In the genomic region with DNA sequence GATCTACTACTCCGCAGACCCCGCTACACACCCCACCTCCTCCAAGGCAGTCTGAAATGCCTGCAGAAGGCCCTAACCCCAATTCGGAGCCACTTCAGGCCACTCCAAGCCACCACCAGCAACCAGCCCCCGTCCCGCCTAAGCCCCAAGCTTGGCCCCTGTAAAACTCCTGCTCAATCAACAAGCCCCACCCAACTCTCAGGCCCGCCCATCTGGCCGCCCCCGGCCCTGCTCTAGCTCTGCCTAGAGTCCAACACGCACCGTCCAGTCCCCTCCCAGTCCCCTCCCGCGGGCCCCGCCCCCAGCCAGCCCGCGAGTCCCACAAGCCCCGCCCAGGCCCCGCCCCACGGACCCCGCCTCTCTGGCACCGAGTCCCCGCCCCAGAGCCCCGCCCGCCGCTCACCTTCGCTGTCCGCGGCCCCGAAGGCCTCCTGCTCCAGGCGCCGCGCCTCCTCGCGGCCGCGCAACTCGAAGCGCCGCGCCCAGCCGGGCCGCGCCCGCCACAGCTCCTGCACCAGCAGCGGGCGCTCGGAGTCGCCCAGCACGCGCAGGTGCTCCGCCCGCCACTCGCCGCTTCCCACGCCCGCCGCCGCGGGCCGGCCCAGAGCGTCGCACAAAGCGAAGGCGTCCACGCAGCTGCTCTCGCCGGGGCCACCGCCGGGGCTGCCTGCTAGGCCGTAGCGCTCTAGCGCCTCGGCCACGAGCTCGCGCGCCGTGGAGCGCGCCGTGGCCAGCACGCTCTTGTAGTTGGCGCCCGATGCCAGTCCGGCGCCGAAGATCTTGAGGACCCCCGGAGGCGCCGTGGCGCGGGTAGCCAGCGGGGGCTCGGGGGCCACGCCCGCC, we compare ENCODE assay signal across 1 cellular context.
A peak's percentile ranks its signal among the peaks of the same experiment; 100 is the strongest.
TF ChIP-seq lines count a peak whose summit lies in the region.

No MANE protein-coding gene starts in this region.

TF ChIP-seq in HepG2, 621 proteins besides CTCF, POLR2A, EP300 and RAD21 (continued from another document and continues in another):
- TF ChIP-seq, protein P1, sequence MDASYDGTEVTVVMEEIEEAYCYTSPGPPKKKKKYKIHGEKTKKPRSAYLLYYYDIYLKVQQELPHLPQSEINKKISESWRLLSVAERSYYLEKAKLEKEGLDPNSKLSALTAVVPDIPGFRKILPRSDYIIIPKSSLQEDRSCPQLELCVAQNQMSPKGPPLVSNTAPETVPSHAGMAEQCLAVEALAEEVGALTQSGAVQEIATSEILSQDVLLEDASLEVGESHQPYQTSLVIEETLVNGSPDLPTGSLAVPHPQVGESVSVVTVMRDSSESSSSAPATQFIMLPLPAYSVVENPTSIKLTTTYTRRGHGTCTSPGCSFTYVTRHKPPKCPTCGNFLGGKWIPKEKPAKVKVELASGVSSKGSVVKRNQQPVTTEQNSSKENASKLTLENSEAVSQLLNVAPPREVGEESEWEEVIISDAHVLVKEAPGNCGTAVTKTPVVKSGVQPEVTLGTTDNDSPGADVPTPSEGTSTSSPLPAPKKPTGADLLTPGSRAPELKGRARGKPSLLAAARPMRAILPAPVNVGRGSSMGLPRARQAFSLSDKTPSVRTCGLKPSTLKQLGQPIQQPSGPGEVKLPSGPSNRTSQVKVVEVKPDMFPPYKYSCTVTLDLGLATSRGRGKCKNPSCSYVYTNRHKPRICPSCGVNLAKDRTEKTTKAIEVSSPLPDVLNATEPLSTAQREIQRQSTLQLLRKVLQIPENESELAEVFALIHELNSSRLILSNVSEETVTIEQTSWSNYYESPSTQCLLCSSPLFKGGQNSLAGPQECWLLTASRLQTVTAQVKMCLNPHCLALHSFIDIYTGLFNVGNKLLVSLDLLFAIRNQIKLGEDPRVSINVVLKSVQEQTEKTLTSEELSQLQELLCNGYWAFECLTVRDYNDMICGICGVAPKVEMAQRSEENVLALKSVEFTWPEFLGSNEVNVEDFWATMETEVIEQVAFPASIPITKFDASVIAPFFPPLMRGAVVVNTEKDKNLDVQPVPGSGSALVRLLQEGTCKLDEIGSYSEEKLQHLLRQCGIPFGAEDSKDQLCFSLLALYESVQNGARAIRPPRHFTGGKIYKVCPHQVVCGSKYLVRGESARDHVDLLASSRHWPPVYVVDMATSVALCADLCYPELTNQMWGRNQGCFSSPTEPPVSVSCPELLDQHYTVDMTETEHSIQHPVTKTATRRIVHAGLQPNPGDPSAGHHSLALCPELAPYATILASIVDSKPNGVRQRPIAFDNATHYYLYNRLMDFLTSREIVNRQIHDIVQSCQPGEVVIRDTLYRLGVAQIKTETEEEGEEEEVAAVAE (CRISPR knock-in tag; IDR thresholded peaks at IDR 0.05; ENCODE audit: borderline replicate concordance): no peak
- TF ChIP-seq MED1 (CRISPR knock-in tag; IDR thresholded peaks at IDR 0.05) (peak; percentile 46; the same call in 1 of the 2 replicates), ZFP36L1 (CRISPR knock-in tag; IDR thresholded peaks at IDR 0.05) (no peak), ZC3H13 (CRISPR knock-in tag; IDR thresholded peaks at IDR 0.05) (0 out of 2 replicates have a peak, but pooled peaks have one; percentile 27), ZSCAN25 (CRISPR knock-in tag; IDR thresholded peaks at IDR 0.05) (peak; percentile 68), ZNF749 (CRISPR knock-in tag; IDR thresholded peaks at IDR 0.05; ENCODE audit: borderline replicate concordance) (no peak), PAX8 (CRISPR knock-in tag; IDR thresholded peaks at IDR 0.05; ENCODE audit: borderline replicate concordance) (peak; percentile 74; the same call in 1 of the 2 replicates), ZNF772 (CRISPR knock-in tag; IDR thresholded peaks at IDR 0.05) (peak; percentile 40; the same call in 1 of the 2 replicates), ZNF296 (CRISPR knock-in tag; conservative IDR thresholded peaks at IDR 0.05) (no peak), TARDBP (CRISPR knock-in tag; IDR thresholded peaks at IDR 0.05) (peak; percentile 60), SMARCC2 (IDR thresholded peaks at IDR 0.05) (no peak), ZBTB38 (CRISPR knock-in tag; IDR thresholded peaks at IDR 0.05) (peak; percentile 77; the same call in 1 of the 2 replicates), NFE2L2 (IDR thresholded peaks at IDR 0.05; ENCODE audit: low read length) (no peak), ZNF543 (CRISPR knock-in tag; IDR thresholded peaks at IDR 0.05) (no peak), U2AF2 (IDR thresholded peaks at IDR 0.05; ENCODE audit: low read depth, low read length) (no peak), ZNF891 (CRISPR knock-in tag; IDR thresholded peaks at IDR 0.05) (no peak), RFXANK (CRISPR knock-in tag; IDR thresholded peaks at IDR 0.05) (no peak), ELF3 (CRISPR knock-in tag; IDR thresholded peaks at IDR 0.05) (peak; percentile 36; the same call in 1 of the 2 replicates), ZNF253 (CRISPR knock-in tag; IDR thresholded peaks at IDR 0.05; ENCODE audit: borderline replicate concordance) (0 out of 2 replicates have a peak, but pooled peaks have one; percentile 23), AGO2 (optimal IDR thresholded peaks at IDR 0.05; ENCODE audit: low read depth, low read length) (no peak), ZNF672 (CRISPR knock-in tag; IDR thresholded peaks at IDR 0.05) (peak; percentile 71), PAF1 (CRISPR knock-in tag; IDR thresholded peaks at IDR 0.05) (no peak)
- TF ChIP-seq, protein P2, sequence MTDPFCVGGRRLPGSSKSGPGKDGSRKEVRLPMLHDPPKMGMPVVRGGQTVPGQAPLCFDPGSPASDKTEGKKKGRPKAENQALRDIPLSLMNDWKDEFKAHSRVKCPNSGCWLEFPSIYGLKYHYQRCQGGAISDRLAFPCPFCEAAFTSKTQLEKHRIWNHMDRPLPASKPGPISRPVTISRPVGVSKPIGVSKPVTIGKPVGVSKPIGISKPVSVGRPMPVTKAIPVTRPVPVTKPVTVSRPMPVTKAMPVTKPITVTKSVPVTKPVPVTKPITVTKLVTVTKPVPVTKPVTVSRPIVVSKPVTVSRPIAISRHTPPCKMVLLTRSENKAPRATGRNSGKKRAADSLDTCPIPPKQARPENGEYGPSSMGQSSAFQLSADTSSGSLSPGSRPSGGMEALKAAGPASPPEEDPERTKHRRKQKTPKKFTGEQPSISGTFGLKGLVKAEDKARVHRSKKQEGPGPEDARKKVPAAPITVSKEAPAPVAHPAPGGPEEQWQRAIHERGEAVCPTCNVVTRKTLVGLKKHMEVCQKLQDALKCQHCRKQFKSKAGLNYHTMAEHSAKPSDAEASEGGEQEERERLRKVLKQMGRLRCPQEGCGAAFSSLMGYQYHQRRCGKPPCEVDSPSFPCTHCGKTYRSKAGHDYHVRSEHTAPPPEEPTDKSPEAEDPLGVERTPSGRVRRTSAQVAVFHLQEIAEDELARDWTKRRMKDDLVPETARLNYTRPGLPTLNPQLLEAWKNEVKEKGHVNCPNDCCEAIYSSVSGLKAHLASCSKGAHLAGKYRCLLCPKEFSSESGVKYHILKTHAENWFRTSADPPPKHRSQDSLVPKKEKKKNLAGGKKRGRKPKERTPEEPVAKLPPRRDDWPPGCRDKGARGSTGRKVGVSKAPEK (CRISPR knock-in tag; IDR thresholded peaks at IDR 0.05; ENCODE audit: borderline replicate concordance): no peak
- TF ChIP-seq, protein P3, sequence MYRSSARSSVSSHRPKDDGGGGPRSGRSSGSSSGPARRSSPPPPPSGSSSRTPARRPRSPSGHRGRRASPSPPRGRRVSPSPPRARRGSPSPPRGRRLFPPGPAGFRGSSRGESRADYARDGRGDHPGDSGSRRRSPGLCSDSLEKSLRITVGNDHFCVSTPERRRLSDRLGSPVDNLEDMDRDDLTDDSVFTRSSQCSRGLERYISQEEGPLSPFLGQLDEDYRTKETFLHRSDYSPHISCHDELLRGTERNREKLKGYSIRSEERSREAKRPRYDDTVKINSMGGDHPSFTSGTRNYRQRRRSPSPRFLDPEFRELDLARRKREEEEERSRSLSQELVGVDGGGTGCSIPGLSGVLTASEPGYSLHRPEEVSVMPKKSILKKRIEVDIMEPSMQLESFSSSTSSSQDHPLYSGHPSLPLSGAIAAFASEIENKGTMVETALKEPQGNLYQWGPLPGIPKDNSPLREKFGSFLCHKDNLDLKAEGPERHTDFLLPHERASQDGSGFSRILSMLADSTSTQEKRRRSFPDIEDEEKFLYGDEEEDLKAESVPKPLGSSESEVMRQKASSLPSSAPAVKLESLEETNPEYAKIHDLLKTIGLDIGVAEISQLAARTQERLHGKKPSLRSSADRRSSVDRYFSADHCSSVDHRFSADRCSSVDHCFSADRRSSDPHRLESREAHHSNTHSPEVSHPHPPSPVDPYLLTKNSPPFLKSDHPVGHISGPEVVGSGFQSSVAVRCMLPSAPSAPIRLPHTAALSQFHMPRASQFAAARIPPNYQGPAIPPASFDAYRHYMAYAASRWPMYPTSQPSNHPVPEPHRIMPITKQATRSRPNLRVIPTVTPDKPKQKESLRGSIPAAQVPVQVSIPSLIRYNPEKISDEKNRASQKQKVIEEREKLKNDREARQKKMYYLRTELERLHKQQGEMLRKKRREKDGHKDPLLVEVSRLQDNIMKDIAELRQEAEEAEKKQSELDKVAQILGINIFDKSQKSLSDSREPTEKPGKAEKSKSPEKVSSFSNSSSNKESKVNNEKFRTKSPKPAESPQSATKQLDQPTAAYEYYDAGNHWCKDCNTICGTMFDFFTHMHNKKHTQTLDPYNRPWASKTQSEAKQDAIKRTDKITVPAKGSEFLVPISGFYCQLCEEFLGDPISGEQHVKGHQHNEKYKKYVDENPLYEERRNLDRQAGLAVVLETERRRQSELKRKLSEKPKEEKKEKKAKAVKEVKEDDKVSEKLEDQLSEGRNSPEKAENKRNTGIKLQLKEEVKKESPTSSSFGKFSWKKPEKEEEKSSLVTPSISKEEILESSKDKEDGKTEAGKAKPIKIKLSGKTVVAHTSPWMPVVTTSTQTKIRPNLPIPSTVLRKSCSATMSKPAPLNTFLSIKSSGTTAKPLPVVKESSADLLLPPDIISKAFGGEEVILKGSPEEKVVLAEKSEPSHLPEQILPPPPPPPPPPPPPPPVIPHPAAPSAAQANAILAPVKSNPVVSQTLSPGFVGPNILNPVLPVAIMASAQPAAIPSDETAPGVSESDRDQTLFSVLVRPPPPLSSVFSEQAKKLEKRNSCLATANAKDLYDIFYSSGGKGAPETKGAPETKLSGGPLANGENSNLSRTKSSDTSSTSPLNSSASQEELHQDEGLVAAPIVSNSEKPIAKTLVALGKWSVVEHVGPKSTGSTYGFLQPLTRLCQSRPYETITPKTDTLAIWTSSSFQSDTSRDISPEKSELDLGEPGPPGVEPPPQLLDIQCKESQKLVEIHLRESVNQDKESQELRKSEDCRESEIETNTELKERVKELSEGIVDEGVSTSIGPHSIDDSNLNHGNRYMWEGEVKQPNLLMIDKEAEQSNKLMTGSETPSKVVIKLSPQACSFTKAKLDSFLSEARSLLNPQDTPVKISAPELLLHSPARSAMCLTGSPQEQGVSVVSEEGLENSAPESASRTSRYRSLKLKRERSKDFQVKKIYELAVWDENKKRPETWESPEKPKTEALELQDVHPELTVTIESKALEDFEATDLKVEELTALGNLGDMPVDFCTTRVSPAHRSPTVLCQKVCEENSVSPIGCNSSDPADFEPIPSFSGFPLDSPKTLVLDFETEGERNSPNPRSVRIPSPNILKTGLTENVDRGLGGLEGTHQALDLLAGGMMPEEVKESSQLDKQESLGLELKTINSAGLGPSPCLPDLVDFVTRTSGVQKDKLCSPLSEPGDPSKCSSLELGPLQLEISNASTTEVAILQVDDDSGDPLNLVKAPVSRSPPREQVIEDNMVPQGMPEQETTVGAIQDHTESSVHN (CRISPR knock-in tag; IDR thresholded peaks at IDR 0.05): no peak; the same call in 1 of the 2 replicates
- TF ChIP-seq, protein P4, sequence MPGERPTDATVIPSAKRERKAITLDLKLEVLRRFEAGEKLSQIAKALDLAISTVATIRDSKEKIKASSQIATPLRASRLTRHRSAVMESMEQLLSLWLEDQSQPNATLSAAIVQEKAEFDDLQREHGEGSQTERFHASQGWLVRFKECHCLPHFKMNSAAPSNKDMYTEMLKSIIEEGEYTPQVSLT (CRISPR knock-in tag; IDR thresholded peaks at IDR 0.05; ENCODE audit: borderline replicate concordance, low read depth): no peak; the same call in 1 of the 2 replicates
- TF ChIP-seq, protein P5, sequence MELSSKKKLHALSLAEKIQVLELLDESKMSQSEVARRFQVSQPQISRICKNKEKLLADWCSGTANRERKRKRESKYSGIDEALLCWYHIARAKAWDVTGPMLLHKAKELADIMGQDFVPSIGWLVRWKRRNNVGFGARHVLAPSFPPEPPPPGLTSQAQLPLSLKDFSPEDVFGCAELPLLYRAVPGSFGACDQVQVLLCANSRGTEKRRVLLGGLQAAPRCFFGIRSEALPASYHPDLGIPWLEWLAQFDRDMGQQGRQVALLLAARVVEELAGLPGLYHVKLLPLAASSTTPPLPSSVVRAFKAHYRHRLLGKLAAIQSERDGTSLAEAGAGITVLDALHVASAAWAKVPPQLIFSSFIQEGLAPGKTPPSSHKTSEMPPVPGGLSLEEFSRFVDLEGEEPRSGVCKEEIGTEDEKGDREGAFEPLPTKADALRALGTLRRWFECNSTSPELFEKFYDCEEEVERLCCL (CRISPR knock-in tag; IDR thresholded peaks at IDR 0.05; ENCODE audit: borderline replicate concordance): no peak
- TF ChIP-seq, protein P6, sequence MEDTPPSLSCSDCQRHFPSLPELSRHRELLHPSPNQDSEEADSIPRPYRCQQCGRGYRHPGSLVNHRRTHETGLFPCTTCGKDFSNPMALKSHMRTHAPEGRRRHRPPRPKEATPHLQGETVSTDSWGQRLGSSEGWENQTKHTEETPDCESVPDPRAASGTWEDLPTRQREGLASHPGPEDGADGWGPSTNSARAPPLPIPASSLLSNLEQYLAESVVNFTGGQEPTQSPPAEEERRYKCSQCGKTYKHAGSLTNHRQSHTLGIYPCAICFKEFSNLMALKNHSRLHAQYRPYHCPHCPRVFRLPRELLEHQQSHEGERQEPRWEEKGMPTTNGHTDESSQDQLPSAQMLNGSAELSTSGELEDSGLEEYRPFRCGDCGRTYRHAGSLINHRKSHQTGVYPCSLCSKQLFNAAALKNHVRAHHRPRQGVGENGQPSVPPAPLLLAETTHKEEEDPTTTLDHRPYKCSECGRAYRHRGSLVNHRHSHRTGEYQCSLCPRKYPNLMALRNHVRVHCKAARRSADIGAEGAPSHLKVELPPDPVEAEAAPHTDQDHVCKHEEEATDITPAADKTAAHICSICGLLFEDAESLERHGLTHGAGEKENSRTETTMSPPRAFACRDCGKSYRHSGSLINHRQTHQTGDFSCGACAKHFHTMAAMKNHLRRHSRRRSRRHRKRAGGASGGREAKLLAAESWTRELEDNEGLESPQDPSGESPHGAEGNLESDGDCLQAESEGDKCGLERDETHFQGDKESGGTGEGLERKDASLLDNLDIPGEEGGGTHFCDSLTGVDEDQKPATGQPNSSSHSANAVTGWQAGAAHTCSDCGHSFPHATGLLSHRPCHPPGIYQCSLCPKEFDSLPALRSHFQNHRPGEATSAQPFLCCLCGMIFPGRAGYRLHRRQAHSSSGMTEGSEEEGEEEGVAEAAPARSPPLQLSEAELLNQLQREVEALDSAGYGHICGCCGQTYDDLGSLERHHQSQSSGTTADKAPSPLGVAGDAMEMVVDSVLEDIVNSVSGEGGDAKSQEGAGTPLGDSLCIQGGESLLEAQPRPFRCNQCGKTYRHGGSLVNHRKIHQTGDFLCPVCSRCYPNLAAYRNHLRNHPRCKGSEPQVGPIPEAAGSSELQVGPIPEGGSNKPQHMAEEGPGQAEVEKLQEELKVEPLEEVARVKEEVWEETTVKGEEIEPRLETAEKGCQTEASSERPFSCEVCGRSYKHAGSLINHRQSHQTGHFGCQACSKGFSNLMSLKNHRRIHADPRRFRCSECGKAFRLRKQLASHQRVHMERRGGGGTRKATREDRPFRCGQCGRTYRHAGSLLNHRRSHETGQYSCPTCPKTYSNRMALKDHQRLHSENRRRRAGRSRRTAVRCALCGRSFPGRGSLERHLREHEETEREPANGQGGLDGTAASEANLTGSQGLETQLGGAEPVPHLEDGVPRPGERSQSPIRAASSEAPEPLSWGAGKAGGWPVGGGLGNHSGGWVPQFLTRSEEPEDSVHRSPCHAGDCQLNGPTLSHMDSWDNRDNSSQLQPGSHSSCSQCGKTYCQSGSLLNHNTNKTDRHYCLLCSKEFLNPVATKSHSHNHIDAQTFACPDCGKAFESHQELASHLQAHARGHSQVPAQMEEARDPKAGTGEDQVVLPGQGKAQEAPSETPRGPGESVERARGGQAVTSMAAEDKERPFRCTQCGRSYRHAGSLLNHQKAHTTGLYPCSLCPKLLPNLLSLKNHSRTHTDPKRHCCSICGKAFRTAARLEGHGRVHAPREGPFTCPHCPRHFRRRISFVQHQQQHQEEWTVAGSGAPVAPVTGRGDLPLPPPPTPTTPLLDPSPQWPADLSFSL (CRISPR knock-in tag; IDR thresholded peaks at IDR 0.05): no peak
